1 cellular context compared by ENCODE assay signal in genomic region chr17:72539981-72540897, GRCh38.
A peak's percentile ranks its signal among the peaks of the same experiment; 100 is the strongest.
TF ChIP-seq lines count a peak whose summit lies in the region.

No MANE protein-coding gene starts in this region.

TF ChIP-seq in HepG2, 621 proteins besides CTCF, POLR2A, EP300 and RAD21 (continued from another document):
- TF ChIP-seq ZNF609 (CRISPR knock-in tag; IDR thresholded peaks at IDR 0.05; ENCODE audit: borderline replicate concordance) = peak; percentile 50; the same call in 1 of the 2 replicates
- TF ChIP-seq ZNF331 (CRISPR knock-in tag; IDR thresholded peaks at IDR 0.05) = peak; percentile 58; the same call in 1 of the 2 replicates
- TF ChIP-seq HDAC1 (CRISPR knock-in tag; IDR thresholded peaks at IDR 0.05) = peak; percentile 51
- 0 out of 2 replicates have a peak, but pooled peaks have one; percentile 25 for TF ChIP-seq GZF1 (CRISPR knock-in tag; IDR thresholded peaks at IDR 0.05)
- peak; percentile 51; the same call in 1 of the 2 replicates for TF ChIP-seq ZNF772 (CRISPR knock-in tag; IDR thresholded peaks at IDR 0.05)
